3 cellular contexts compared by ENCODE assay signal in genomic region chr7:101869026-101869900, GRCh38.
A peak's percentile ranks its signal among the peaks of the same experiment; 100 is the strongest.
TF ChIP-seq lines count a peak whose summit lies in the region.

No MANE protein-coding gene starts in this region.

TF ChIP-seq in A549, 52 proteins besides CTCF, POLR2A, EP300 and RAD21:
- TF ChIP-seq MAZ (IDR thresholded peaks at IDR 0.05; ENCODE audit: borderline replicate concordance, low read depth, low read length) (no peak), HES2 (IDR thresholded peaks at IDR 0.05) (no peak), USF2 (IDR thresholded peaks at IDR 0.05) (no peak), CBX2 (IDR thresholded peaks at IDR 0.05; ENCODE audit: borderline replicate concordance, low read depth) (no peak), ZC3H11A (IDR thresholded peaks at IDR 0.05) (no peak), CHD2 (IDR thresholded peaks at IDR 0.05; ENCODE audit: low read length, partially characterized antibody) (no peak), BHLHE40 (IDR thresholded peaks at IDR 0.05; ENCODE audit: low read depth, low read length) (no peak), CEBPB (IDR thresholded peaks at IDR 0.05) (no peak), RNF2 (IDR thresholded peaks at IDR 0.05; ENCODE audit: borderline replicate concordance, low read depth) (no peak), HDAC2 (IDR thresholded peaks at IDR 0.05) (no peak), HMGXB4 (CRISPR knock-in tag; IDR thresholded peaks at IDR 0.05; ENCODE audit: borderline replicate concordance) (no peak), TFCP2L1 (CRISPR knock-in tag; IDR thresholded peaks at IDR 0.05) (no peak), CHD4 (IDR thresholded peaks at IDR 0.05; ENCODE audit: borderline replicate concordance) (no peak), PBX3 (IDR thresholded peaks at IDR 0.05) (no peak), SREBF2 (IDR thresholded peaks at IDR 0.05) (no peak)

TF ChIP-seq in IMR-90, 13 proteins besides CTCF, POLR2A, EP300 and RAD21:
- TF ChIP-seq MAFK (IDR thresholded peaks at IDR 0.05; ENCODE audit: low read depth, low read length): no peak
- TF ChIP-seq CHD1 (IDR thresholded peaks at IDR 0.05; ENCODE audit: low read depth, low read length): no peak

TF ChIP-seq in H1, 55 proteins besides CTCF, POLR2A, EP300 and RAD21:
- TF ChIP-seq RXRA (IDR thresholded peaks at IDR 0.05; ENCODE audit: insufficient read depth, low read depth, low read length) (0 out of 2 replicates have a peak, but pooled peaks have one; percentile 34), CTBP2 (IDR thresholded peaks at IDR 0.05; ENCODE audit: borderline replicate concordance, insufficient read depth, insufficient read length, low read length) (no peak), SP4 (IDR thresholded peaks at IDR 0.05; ENCODE audit: low read length) (no peak), BCL11A (IDR thresholded peaks at IDR 0.05; ENCODE audit: low read depth in 2 of 2, low read length in 2 of 2) (no peak), POU5F1 (IDR thresholded peaks at IDR 0.05; ENCODE audit: low read depth, low read length) (no peak), KDM4A (IDR thresholded peaks at IDR 0.05; ENCODE audit: low read depth, low read length, severe bottlenecking) (no peak), MAX (IDR thresholded peaks at IDR 0.05) (peak; percentile 83), RBBP5 (IDR thresholded peaks at IDR 0.05; ENCODE audit: borderline replicate concordance, low read depth, low read length) (no peak), HDAC6 (IDR thresholded peaks at IDR 0.05; ENCODE audit: low read depth, low read length) (no peak), CHD7 (IDR thresholded peaks at IDR 0.05; ENCODE audit: insufficient replicate concordance, low read length) (no peak), TAF1 (IDR thresholded peaks at IDR 0.05; ENCODE audit: low read depth, low read length) (no peak), POLR2AphosphoS5 (IDR thresholded peaks at IDR 0.05; ENCODE audit: low read depth, low read length) (peak; percentile 16; the same call in 1 of the 2 replicates), JUN (IDR thresholded peaks at IDR 0.05; ENCODE audit: low read depth, low read length) (no peak), TAF7 (optimal IDR thresholded peaks at IDR 0.05; ENCODE audit: borderline replicate concordance, low read depth, low read length) (no peak), PHF8 (conservative IDR thresholded peaks at IDR 0.05; ENCODE audit: low read depth, low read length) (no peak), SIN3A (conservative IDR thresholded peaks at IDR 0.05 in 1 of 2, IDR thresholded peaks at IDR 0.05 in 1 of 2; ENCODE audit: low read depth in 1 of 2, low read length in 2 of 2) (no peak), CHD1 (IDR thresholded peaks at IDR 0.05; ENCODE audit: low read depth, low read length) (no peak), SRF (IDR thresholded peaks at IDR 0.05; ENCODE audit: low read depth, low read length) (no peak), KDM5A (IDR thresholded peaks at IDR 0.05; ENCODE audit: low read length) (no peak), EGR1 (IDR thresholded peaks at IDR 0.05; ENCODE audit: borderline replicate concordance, low read depth, low read length) (no peak), CBX8 (IDR thresholded peaks at IDR 0.05; ENCODE audit: borderline replicate concordance, low read depth, low read length) (no peak), RNF2 (IDR thresholded peaks at IDR 0.05; ENCODE audit: borderline replicate concordance, low read depth, low read length, missing control alignments, poor library complexity, severe bottlenecking) (no peak), ASH2L (IDR thresholded peaks at IDR 0.05; ENCODE audit: low read length) (no peak), NANOG (IDR thresholded peaks at IDR 0.05; ENCODE audit: insufficient read depth, low read depth, low read length, poor library complexity, severe bottlenecking) (no peak), ATF2 (IDR thresholded peaks at IDR 0.05; ENCODE audit: low read length) (no peak), BACH1 (IDR thresholded peaks at IDR 0.05; ENCODE audit: low read length) (no peak), E2F6 (IDR thresholded peaks at IDR 0.05) (peak; percentile 63), CHD2 (IDR thresholded peaks at IDR 0.05; ENCODE audit: low read length) (no peak), YY1 (IDR thresholded peaks at IDR 0.05; ENCODE audit: low read depth, low read length) (no peak), NRF1 (IDR thresholded peaks at IDR 0.05; ENCODE audit: low read depth, low read length) (no peak), ZNF274 (IDR thresholded peaks at IDR 0.05; ENCODE audit: borderline replicate concordance, extremely low read depth, low read length) (no peak), TBP (IDR thresholded peaks at IDR 0.05; ENCODE audit: low read depth, low read length) (no peak), EZH2 (IDR thresholded peaks at IDR 0.05; ENCODE audit: low read depth, low read length, severe bottlenecking) (no peak), TEAD4 (IDR thresholded peaks at IDR 0.05; ENCODE audit: low read depth, low read length) (peak; percentile 96), TCF12 (IDR thresholded peaks at IDR 0.05; ENCODE audit: low read depth, low read length) (no peak), KDM1A (IDR thresholded peaks at IDR 0.05; ENCODE audit: borderline replicate concordance, low read length) (no peak), SIX5 (IDR thresholded peaks at IDR 0.05; ENCODE audit: low read depth, low read length) (no peak), BRCA1 (IDR thresholded peaks at IDR 0.05; ENCODE audit: low read depth, low read length) (no peak), SP1 (IDR thresholded peaks at IDR 0.05; ENCODE audit: low read depth, low read length) (peak; percentile 46; the same call in 1 of the 2 replicates), GTF2F1 (IDR thresholded peaks at IDR 0.05; ENCODE audit: borderline replicate concordance, low read depth, low read length) (no peak), RFX5 (IDR thresholded peaks at IDR 0.05; ENCODE audit: borderline replicate concordance, low read depth, low read length) (no peak), FOSL1 (IDR thresholded peaks at IDR 0.05; ENCODE audit: insufficient read depth, low read depth, low read length) (no peak), CREB1 (IDR thresholded peaks at IDR 0.05) (peak; percentile 16; the same call in 1 of the 2 replicates), CBX5 (IDR thresholded peaks at IDR 0.05; ENCODE audit: low read depth, low read length) (no peak), MAFK (IDR thresholded peaks at IDR 0.05; ENCODE audit: low read depth, low read length) (no peak), GABPA (IDR thresholded peaks at IDR 0.05; ENCODE audit: borderline replicate concordance, insufficient read depth, low read length) (no peak), HDAC2 (IDR thresholded peaks at IDR 0.05; ENCODE audit: borderline replicate concordance in 1 of 2, low read depth in 2 of 2, low read length in 2 of 2) (peak in 1 of 2 experiments; percentile 44; a peak in 1 of 4 replicates), CEBPB (IDR thresholded peaks at IDR 0.05; ENCODE audit: low read depth, low read length) (no peak), JUND (IDR thresholded peaks at IDR 0.05; ENCODE audit: low read length) (no peak), SUZ12 (IDR thresholded peaks at IDR 0.05; ENCODE audit: low read length) (no peak), SAP30 (IDR thresholded peaks at IDR 0.05; ENCODE audit: insufficient read depth, insufficient replicate concordance, low read length) (no peak), SP2 (IDR thresholded peaks at IDR 0.05; ENCODE audit: low read length) (no peak), USF2 (IDR thresholded peaks at IDR 0.05; ENCODE audit: low read length) (no peak), SIRT6 (IDR thresholded peaks at IDR 0.05; ENCODE audit: low read length) (no peak), ATF3 (IDR thresholded peaks at IDR 0.05; ENCODE audit: insufficient read depth, low read depth, low read length) (no peak)
